ENCODE assay signal across 27 cellular contexts in genomic region chr5:966941-967340, GRCh38.
"Had no signal": no experiment of that assay in that cellular context is flagged by ENCODE, and none has a peak within 500 bp of the region (broad histone marks: within the 10 kb centered on the region; RNA-seq: fewer than 3 reads in every experiment).

No MANE protein-coding gene starts in this region.

- H3K4me3 ChIP-seq: esophagus squamous epithelium, heart right ventricle, mucosa of descending colon, psoas muscle, sigmoid colon, stomach, tibial artery had no signal

- H3K27ac ChIP-seq: esophagus squamous epithelium, heart right ventricle, neutrophil, psoas muscle, sigmoid colon, stomach, tibial artery had no signal

- H3K36me3 Mint-ChIP-seq: immature natural killer cell; mesothelial cell of epicardium; naive B cell; natural killer cell treated with Interleukin-12 subunit alpha and Interleukin-12 subunit beta and Interleukin-15 and Interleukin-18, amount 100 ng/mL, for 72 hours; stimulated activated effector memory CD8-positive, alpha-beta T cell treated with anti-CD3 and anti-CD28 coated beads, Interleukin-12 subunit alpha, Interleukin-12 subunit beta, amount 100 ng/mL, for 72 hours; type B pancreatic cell had no signal

- H3K27me3 ChIP-seq: sigmoid colon had no signal

- H3K27ac Mint-ChIP-seq: effector memory CD8-positive, alpha-beta T cell; mesothelial cell of epicardium; naive B cell; natural killer cell treated with Interleukin-12 subunit alpha and Interleukin-12 subunit beta and Interleukin-15 and Interleukin-18, amount 100 ng/mL, for 72 hours; stimulated activated effector memory CD8-positive, alpha-beta T cell treated with anti-CD3 and anti-CD28 coated beads, Interleukin-12 subunit alpha, Interleukin-12 subunit beta, amount 100 ng/mL, for 72 hours; type B pancreatic cell had no signal

- H3K9me3 Mint-ChIP-seq: effector memory CD8-positive, alpha-beta T cell; natural killer cell treated with Interleukin-12 subunit alpha and Interleukin-12 subunit beta and Interleukin-15 and Interleukin-18, amount 100 ng/mL, for 72 hours; stimulated activated effector memory CD8-positive, alpha-beta T cell treated with anti-CD3 and anti-CD28 coated beads, Interleukin-12 subunit alpha, Interleukin-12 subunit beta, amount 100 ng/mL, for 72 hours; type B pancreatic cell had no signal

- H3K4me3 Mint-ChIP-seq: effector memory CD8-positive, alpha-beta T cell; immature natural killer cell; mesothelial cell of epicardium; naive B cell; natural killer cell treated with Interleukin-12 subunit alpha and Interleukin-12 subunit beta and Interleukin-15 and Interleukin-18, amount 100 ng/mL, for 72 hours; neural crest cell; stimulated activated effector memory CD8-positive, alpha-beta T cell treated with anti-CD3 and anti-CD28 coated beads, Interleukin-12 subunit alpha, Interleukin-12 subunit beta, amount 100 ng/mL, for 72 hours; type B pancreatic cell had no signal

- DNase-seq: cortex of kidney; effector memory CD8-positive, alpha-beta T cell; erythroblast; esophagus squamous epithelium; foreskin melanocyte; glutamatergic neuron; heart right ventricle; hippocampal formation; immature natural killer cell; islet precursor cell; kidney glomerular epithelial cell; mesenchymal stem cell; naive B cell; psoas muscle; sigmoid colon; stimulated activated CD4-positive, alpha-beta T cell treated with anti-CD3 and anti-CD28 coated beads, Interleukin-2, amount 100 ng/mL, for 24 hours; stimulated activated CD4-positive, alpha-beta T cell treated with anti-CD3 and anti-CD28 coated beads, Interleukin-4, amount 100 ng/mL, for 24 hours; stimulated activated naive CD4-positive, alpha-beta T cell treated with Interleukin-2 at 50 U/mL for 16 hours; stomach had no signal

- H3K9me3 ChIP-seq: esophagus squamous epithelium, mucosa of descending colon, neutrophil, psoas muscle, sigmoid colon, tibial artery had no signal

- H3K36me3 ChIP-seq: esophagus squamous epithelium, heart right ventricle, neutrophil, sigmoid colon, stomach, tibial artery had no signal

- H3K4me1 ChIP-seq: psoas muscle, sigmoid colon, tibial artery had no signal
